ENCODE assay signal across 17 cellular contexts in genomic region chrX:149267878-149268813, GRCh38.
DNase-seq lines count a peak whose midpoint lies in the region; ATAC-seq lines count a peak whose summit lies in the region.
"Had no signal": no experiment of that assay in that cellular context is flagged by ENCODE, and none has a peak within 500 bp of the region (broad histone marks: within the 10 kb centered on the region; RNA-seq: fewer than 3 reads in every experiment).

No MANE protein-coding gene starts in this region.

- no peaks in the 10 kb centered on the region for H3K9me3 Mint-ChIP-seq in activated naive CD4-positive, alpha-beta T cell treated with anti-CD3 and anti-CD28 coated beads, Interleukin-2, amount 50 U/mL, for 72 hours
- H3K9me3 Mint-ChIP-seq in activated naive CD4-positive, alpha-beta T cell treated with anti-CD3 and anti-CD28 coated beads, Interleukin-2, amount 10 ng/mL, durations not matched to agents 7 days and 5 days = peaks cover 3% of the 10 kb centered on the region
- H3K9me3 Mint-ChIP-seq in stimulated activated effector memory CD8-positive, alpha-beta T cell treated with anti-CD3 and anti-CD28 coated beads, Interleukin-12 subunit alpha, Interleukin-12 subunit beta, amount 100 ng/mL, for 72 hours = no peaks in the 10 kb centered on the region

- WGBS in neuronal stem cell (ENCODE audit: extremely low coverage in 2 of 2, insufficient read length in 2 of 2, insufficient replicate concordance in 1 of 2), 2 donors = no CpG with 5 or more reads among the region's 6 CpGs

- H2BK12ac ChIP-seq in neuronal stem cell (ENCODE audit: low read length) = no peak overlapping the region

- no peaks in the 10 kb centered on the region for H3K9me3 ChIP-seq in neuronal stem cell (replicated peaks in 1 of 2; ENCODE audit: control insufficient read depth in 2 of 2, insufficient read depth in 1 of 2, low read depth in 1 of 2, low read length in 2 of 2)
- H3K9me3 ChIP-seq: vagina had no signal

- no peaks in the 10 kb centered on the region for H3K27me3 Mint-ChIP-seq in activated naive CD4-positive, alpha-beta T cell treated with anti-CD3 and anti-CD28 coated beads, Interleukin-2, amount 10 ng/mL, durations not matched to agents 7 days and 5 days

- no peak overlapping the region for H3K18ac ChIP-seq in neuronal stem cell (ENCODE audit: low read length)

- no peak overlapping the region for H3K14ac ChIP-seq in neuronal stem cell (ENCODE audit: low read length)

- peak; percentile 63 to 86 for ATAC-seq in activated naive CD4-positive, alpha-beta T cell treated with anti-CD3 and anti-CD28 coated beads, Interleukin-2, amount 50 U/mL, for 72 hours
- peak; percentile 59 for ATAC-seq in GM21423 (IDR thresholded peaks at IDR 0.05; ENCODE audit: unreplicated experiment)
- ATAC-seq in HG03135 (IDR thresholded peaks at IDR 0.05; ENCODE audit: unreplicated experiment) = peak; percentile 61
- ATAC-seq in stimulated activated effector memory CD8-positive, alpha-beta T cell treated with anti-CD3 and anti-CD28 coated beads, Interleukin-12 subunit alpha, Interleukin-12 subunit beta, amount 100 ng/mL, for 72 hours = peak; percentile 48
- ATAC-seq: K562, Right ventricle myocardium inferior had no signal

- H3K4me3 ChIP-seq in neuronal stem cell (ENCODE audit: low read length in 2 of 2) = no peak overlapping the region
- H3K4me3 ChIP-seq: K562, smooth muscle cell, stomach, vagina had no signal

- no peak overlapping the region for H2AK5ac ChIP-seq in neuronal stem cell (ENCODE audit: low read depth, low read length)

- no peaks in the 10 kb centered on the region for H3K4me1 ChIP-seq in neuronal stem cell (ENCODE audit: control insufficient read depth in 2 of 2, insufficient read depth in 1 of 2, low read depth in 1 of 2, low read length in 2 of 2)
- H3K4me1 ChIP-seq: stomach, vagina had no signal

- H3K4ac ChIP-seq in neuronal stem cell (ENCODE audit: low read length) = no peak overlapping the region

- H2BK5ac ChIP-seq in neuronal stem cell (ENCODE audit: low read length) = no peak overlapping the region

- peaks cover 0 to 7% (median 0%) of the 10 kb centered on the region in 3 experiments for H3K27me3 ChIP-seq in neuronal stem cell (ENCODE audit: control insufficient read depth in 3 of 3, insufficient read depth in 3 of 3, low read depth in 1 of 3, low read length in 3 of 3)
- H3K27me3 ChIP-seq: stomach, vagina had no signal

- no peak overlapping the region for H4K8ac ChIP-seq in neuronal stem cell (ENCODE audit: low read depth, low read length)

- no peak overlapping the region for H3K27ac ChIP-seq in neuronal stem cell (replicated peaks; ENCODE audit: low read length)
- H3K27ac ChIP-seq: stomach, vagina had no signal

- H3K4me1 Mint-ChIP-seq in activated naive CD4-positive, alpha-beta T cell treated with anti-CD3 and anti-CD28 coated beads, Interleukin-2, amount 10 ng/mL, durations not matched to agents 7 days and 5 days = no peaks in the 10 kb centered on the region
- no peaks in the 10 kb centered on the region for H3K4me1 Mint-ChIP-seq in stimulated activated effector memory CD8-positive, alpha-beta T cell treated with anti-CD3 and anti-CD28 coated beads, Interleukin-12 subunit alpha, Interleukin-12 subunit beta, amount 100 ng/mL, for 72 hours
- H3K4me1 Mint-ChIP-seq: CD4-positive, alpha-beta memory T cell had no signal

- no peak overlapping the region for H2BK15ac ChIP-seq in neuronal stem cell (ENCODE audit: low read length)

- no peak overlapping the region for H4K91ac ChIP-seq in neuronal stem cell (ENCODE audit: low read depth, low read length, poor library complexity)

- H3K23ac ChIP-seq in neuronal stem cell (ENCODE audit: low read depth, low read length, poor library complexity) = no peak overlapping the region

- no peak overlapping the region for H2BK120ac ChIP-seq in neuronal stem cell (ENCODE audit: low read depth, low read length)

- no peak for DNase-seq in activated naive CD4-positive, alpha-beta T cell treated with anti-CD3 and anti-CD28 coated beads, Interleukin-2, amount 50 U/mL, for 72 hours (ENCODE audit: low spot score in 2 of 2)
- DNase-seq in activated naive CD4-positive, alpha-beta T cell treated with anti-CD3 and anti-CD28 coated beads, Interleukin-2, amount 10 ng/mL, durations not matched to agents 7 days and 5 days = no peak
- no peak for DNase-seq in stimulated activated effector memory CD8-positive, alpha-beta T cell treated with anti-CD3 and anti-CD28 coated beads, Interleukin-12 subunit alpha, Interleukin-12 subunit beta, amount 100 ng/mL, for 72 hours (ENCODE audit: low spot score in 2 of 2)
- no peak for DNase-seq in neuronal stem cell (ENCODE audit: low spot score)
- DNase-seq in activated CD8-positive, alpha-beta memory T cell treated with anti-CD3 and anti-CD28 coated beads, Interleukin-2, amount 50 U/mL, for 48 hours = no peak
- DNase-seq in midbrain (lab: John Stamatoyannopoulos, UW) = no peak
- DNase-seq: ACHN; CD4-positive, alpha-beta memory T cell; NCI-H1092 treated with DMSO at 0.1 percent for 48 hours; NCI-H226; stomach had no signal

- CTCF ChIA-PET in activated naive CD4-positive, alpha-beta T cell treated with anti-CD3 and anti-CD28 coated beads, Interleukin-2, amount 10 ng/mL, durations not matched to agents 7 days and 5 days (lab: Charles Lee) = no interaction called here

- H3K36me3 Mint-ChIP-seq in activated naive CD4-positive, alpha-beta T cell treated with anti-CD3 and anti-CD28 coated beads, Interleukin-2, amount 50 U/mL, for 72 hours = no peaks in the 10 kb centered on the region
- no peaks in the 10 kb centered on the region for H3K36me3 Mint-ChIP-seq in activated naive CD4-positive, alpha-beta T cell treated with anti-CD3 and anti-CD28 coated beads, Interleukin-2, amount 10 ng/mL, durations not matched to agents 7 days and 5 days
- no peaks in the 10 kb centered on the region for H3K36me3 Mint-ChIP-seq in stimulated activated effector memory CD8-positive, alpha-beta T cell treated with anti-CD3 and anti-CD28 coated beads, Interleukin-12 subunit alpha, Interleukin-12 subunit beta, amount 100 ng/mL, for 72 hours
- H3K36me3 Mint-ChIP-seq: CD4-positive, alpha-beta memory T cell had no signal

- no peak overlapping the region for H3K4me3 Mint-ChIP-seq in activated naive CD4-positive, alpha-beta T cell treated with anti-CD3 and anti-CD28 coated beads, Interleukin-2, amount 10 ng/mL, durations not matched to agents 7 days and 5 days
- no peak overlapping the region for H3K4me3 Mint-ChIP-seq in stimulated activated effector memory CD8-positive, alpha-beta T cell treated with anti-CD3 and anti-CD28 coated beads, Interleukin-12 subunit alpha, Interleukin-12 subunit beta, amount 100 ng/mL, for 72 hours
- H3K4me3 Mint-ChIP-seq: CD4-positive, alpha-beta memory T cell had no signal

- no peak overlapping the region for H3K4me2 ChIP-seq in neuronal stem cell (ENCODE audit: insufficient read depth, low read length, poor library complexity, severe bottlenecking)
- H3K4me2 ChIP-seq: smooth muscle cell had no signal

- H3K36me3 ChIP-seq in neuronal stem cell (replicated peaks in 1 of 2; ENCODE audit: control insufficient read depth in 2 of 2, insufficient read depth in 2 of 2, low read length in 2 of 2) = no peaks in the 10 kb centered on the region
- H3K36me3 ChIP-seq: stomach, vagina had no signal

- no peak overlapping the region for H3K27ac Mint-ChIP-seq in activated naive CD4-positive, alpha-beta T cell treated with anti-CD3 and anti-CD28 coated beads, Interleukin-2, amount 50 U/mL, for 72 hours
- H3K27ac Mint-ChIP-seq in activated naive CD4-positive, alpha-beta T cell treated with anti-CD3 and anti-CD28 coated beads, Interleukin-2, amount 10 ng/mL, durations not matched to agents 7 days and 5 days = no peak overlapping the region
- H3K27ac Mint-ChIP-seq in stimulated activated effector memory CD8-positive, alpha-beta T cell treated with anti-CD3 and anti-CD28 coated beads, Interleukin-12 subunit alpha, Interleukin-12 subunit beta, amount 100 ng/mL, for 72 hours = no peak overlapping the region
- H3K27ac Mint-ChIP-seq: CD4-positive, alpha-beta memory T cell had no signal

- H2AFZ ChIP-seq in neuronal stem cell (ENCODE audit: low read length) = no peak overlapping the region

- H3K9ac ChIP-seq in neuronal stem cell (ENCODE audit: low read depth, low read length, poor library complexity) = no peak overlapping the region

- no peaks in the 10 kb centered on the region for H3K79me1 ChIP-seq in neuronal stem cell (ENCODE audit: low read depth, low read length)
